15 cellular contexts compared by ENCODE assay signal in genomic region chr20:62872863-62873261, GRCh38. TPM values are rescaled to one million over a fixed set of nuclear protein-coding genes. Genes with fewer than 3 reads are reported as not detected.
DNase-seq lines count a peak whose midpoint lies in the region; ATAC-seq, FAIRE-seq and TF ChIP-seq lines count a peak whose summit lies in the region.
"Had no signal": no experiment of that assay in that cellular context is flagged by ENCODE, and none has a peak within 500 bp of the region (broad histone marks: within the 10 kb centered on the region; RNA-seq: fewer than 3 reads in every experiment).

No MANE protein-coding gene starts in this region.

- H2AFZ ChIP-seq in KMS-11 (ENCODE audit: low read depth) = no peak overlapping the region
- H2AFZ ChIP-seq in K562 (ENCODE audit: low read depth, low read length) = no peak overlapping the region
- H2AFZ ChIP-seq in osteoblast (ENCODE audit: low read length) = no peak overlapping the region

- intact Hi-C loops in K562 (cut with micrococcal nuclease) = loop anchor here (1.0 to 10.0 kb wide), 2 partner anchors 11 to 48 kb away; no protein-coding TSS in a partner anchor

- ATAC-seq in K562 = no peak
- ATAC-seq: PC-3 had no signal

- no peak for TF ChIP-seq EP300 in K562 (IDR thresholded peaks at IDR 0.05; ENCODE audit: low read length)

- 66% methylated on average over 6 of the region's 6 CpGs for WGBS in K562 (ENCODE audit: insufficient coverage, low coverage, missing lambda C conversion rate)

- BruUV-seq in K562 (replicated peaks; lab: Mats Ljungman, UMichigan) = no TSS peak

- peak overlapping the region in 5 of 11 experiments; percentile 12 to 75 (median 62); a peak in 6 of 22 replicates for H3K9ac ChIP-seq in BLaER1 treated with 17β-estradiol and CSF1 and Interleukin-3, amounts not matched to agents 10 nM and 100 nM
- H3K9ac ChIP-seq in KMS-11 (no peak overlapping the region), K562 (ENCODE audit: insufficient read depth in 1 of 2, low read depth in 2 of 2, low read length in 2 of 2) (no peak overlapping the region)

- POLR2A ChIA-PET in K562 (lab: Yijun Ruan, JAX) = interaction anchor here (0.6 to 1.9 kb wide), 3 partner anchors 11 to 353 kb away, joined by 3 to 10 read pairs (median 4); partner anchors contain the start of gene TCFL5

- CTCF ChIA-PET in K562 (lab: Yijun Ruan, JAX; ENCODE audit: low intra/inter-chr PET ratio) = interaction anchor here (0.7 kb wide), 1 partner anchor 135 kb away, joined by 3 read pairs; no protein-coding TSS in a partner anchor

- DNase-seq in K562 (ENCODE audit: extremely low read depth in 1 of 4, low spot score in 3 of 4) (no peak), osteoblast (ENCODE audit: insufficient read length, low spot score, missing footprints) (peak; percentile 26), HuH-7 (ENCODE audit: low spot score) (no peak), germinal center (ENCODE audit: low spot score) (no peak), NCI-H1105 treated with DMSO at 0.1 percent for 48 hours (lab: John Stamatoyannopoulos, UW) (no peak)
- DNase-seq: GDM1, HCEC 1CT, KG1, NCI-H1417 treated with DMSO at 0.1 percent for 48 hours, NCI-H187 treated with DMSO at 0.1 percent for 48 hours, NCI-H524 treated with DMSO at 0.1 percent for 48 hours, PC-3 had no signal

- TF ChIP-seq CTCF in KMS-11 (conservative IDR thresholded peaks at IDR 0.05; ENCODE audit: low read depth, low read length) (no peak), K562 (IDR thresholded peaks at IDR 0.05 in 2 of 3, conservative IDR thresholded peaks at IDR 0.05 in 1 of 3; ENCODE audit: insufficient read depth in 2 of 3, low read depth in 1 of 3, low read length in 3 of 3) (no peak), osteoblast (IDR thresholded peaks at IDR 0.05; ENCODE audit: extremely low read depth, low read depth, low read length) (no peak)

- no peak overlapping the region for H3K4me3 ChIP-seq in BLaER1 treated with 17β-estradiol and CSF1 and Interleukin-3, amounts not matched to agents 10 nM and 100 nM
- H3K4me3 ChIP-seq in KMS-11 (IDR thresholded peaks at IDR 0.05; ENCODE audit: insufficient read depth, low read depth, low read length) (no peak overlapping the region), K562 (no peak overlapping the region), osteoblast (ENCODE audit: insufficient read depth, low read length) (no peak overlapping the region)
- H3K4me3 ChIP-seq: SJSA1 had no signal

- in situ Hi-C loops in K562 (cut with MboI) = no loop called here

- TF ChIP-seq POLR2A in K562 (conservative IDR thresholded peaks at IDR 0.05) = no peak

- FAIRE-seq in K562 (lab: Jason Lieb, UNC) = no peak

- H4K20me1 ChIP-seq in BLaER1 treated with 17β-estradiol and CSF1 and Interleukin-3, amounts not matched to agents 10 nM and 100 nM = peaks cover 0 to 21% (median 11%) of the 10 kb centered on the region in 11 experiments; a peak in 11 of 22 replicates
- H4K20me1 ChIP-seq in KMS-11 (ENCODE audit: insufficient read depth) (no peaks in the 10 kb centered on the region), K562 (replicated peaks; ENCODE audit: control insufficient read depth, insufficient read depth, low read length) (no peaks in the 10 kb centered on the region), osteoblast (ENCODE audit: insufficient read depth, low read length) (no peaks in the 10 kb centered on the region)

- peaks cover 0 to 7% (median 0%) of the 10 kb centered on the region in 11 experiments; a peak in 3 of 22 replicates for H3K9me3 ChIP-seq in BLaER1 treated with 17β-estradiol and CSF1 and Interleukin-3, amounts not matched to agents 10 nM and 100 nM (replicated peaks in 1 of 11)
- H3K9me3 ChIP-seq in K562 (replicated peaks; ENCODE audit: control insufficient read depth, insufficient read depth, low read depth, low read length) (no peaks in the 10 kb centered on the region), osteoblast (ENCODE audit: low read depth, low read length) (no peaks in the 10 kb centered on the region)
- H3K9me3 ChIP-seq: SJSA1 had no signal

- H3K27ac ChIP-seq in BLaER1 treated with 17β-estradiol and CSF1 and Interleukin-3, amounts not matched to agents 10 nM and 100 nM = peak overlapping the region in 6 of 11 experiments; percentile 1 to 88 (median 60); a peak in 10 of 22 replicates
- peak overlapping the region; percentile 42; the same call in 1 of the 2 replicates for H3K27ac ChIP-seq in KMS-11
- no peak overlapping the region for H3K27ac ChIP-seq in K562 (ENCODE audit: extremely low read depth, low read depth, low read length)
- H3K27ac ChIP-seq in osteoblast (ENCODE audit: low read depth, low read length) = no peak overlapping the region
- H3K27ac ChIP-seq: SJSA1 had no signal

- no peaks in the 10 kb centered on the region for H3K36me3 ChIP-seq in BLaER1 treated with 17β-estradiol and CSF1 and Interleukin-3, amounts not matched to agents 10 nM and 100 nM
- H3K36me3 ChIP-seq in KMS-11 (ENCODE audit: insufficient read depth) = no peaks in the 10 kb centered on the region
- H3K36me3 ChIP-seq in K562 (ENCODE audit: control insufficient read depth, insufficient read depth, low read length) = no peaks in the 10 kb centered on the region
- H3K36me3 ChIP-seq in osteoblast (ENCODE audit: insufficient read depth, low read length) = no peaks in the 10 kb centered on the region
- H3K36me3 ChIP-seq: SJSA1 had no signal

- no peaks in the 10 kb centered on the region for H3K9me1 ChIP-seq in K562 (ENCODE audit: control insufficient read depth, insufficient read depth, low read length)

- no peaks in the 10 kb centered on the region for H3K27me3 ChIP-seq in BLaER1 treated with 17β-estradiol and CSF1 and Interleukin-3, amounts not matched to agents 10 nM and 100 nM
- H3K27me3 ChIP-seq in KMS-11 (ENCODE audit: insufficient read depth, low read depth) (no peaks in the 10 kb centered on the region; the same call in 1 of the 2 replicates), K562 (ENCODE audit: control insufficient read depth in 2 of 2, insufficient read depth in 2 of 2, low read length in 2 of 2) (no peaks in the 10 kb centered on the region), osteoblast (ENCODE audit: insufficient read depth, low read length) (no peaks in the 10 kb centered on the region)

- H3K4me1 ChIP-seq in BLaER1 treated with 17β-estradiol and CSF1 and Interleukin-3, amounts not matched to agents 10 nM and 100 nM = peaks cover 49 to 60% (median 55%) of the 10 kb centered on the region in 10 experiments
- peaks cover 19% of the 10 kb centered on the region for H3K4me1 ChIP-seq in KMS-11 (ENCODE audit: low read depth, poor library complexity, severe bottlenecking)
- H3K4me1 ChIP-seq in K562 (replicated peaks in 1 of 2; ENCODE audit: control insufficient read depth in 2 of 2, insufficient read depth in 2 of 2, low read length in 2 of 2) = peaks cover 21 to 40% of the 10 kb centered on the region in 2 experiments
- no peaks in the 10 kb centered on the region for H3K4me1 ChIP-seq in osteoblast (ENCODE audit: insufficient read depth, low read length)

- peak overlapping the region; percentile 46 to 94 (median 83) for H3K4me2 ChIP-seq in BLaER1 treated with 17β-estradiol and CSF1 and Interleukin-3, amounts not matched to agents 10 nM and 100 nM
- H3K4me2 ChIP-seq in KMS-11 (peak overlapping the region; percentile 67; the same call in 1 of the 2 replicates), K562 (ENCODE audit: insufficient read depth, low read length) (peak overlapping the region; percentile 60; the same call in 1 of the 2 replicates), osteoblast (ENCODE audit: insufficient read depth, low read length) (no peak overlapping the region)

- TF ChIP-seq RAD21 in K562 (CRISPR knock-in tag; conservative IDR thresholded peaks at IDR 0.05 in 1 of 2, IDR thresholded peaks at IDR 0.05 in 1 of 2) = no peak

- H3K79me2 ChIP-seq in KMS-11 (ENCODE audit: insufficient read depth, low read depth) = no peaks in the 10 kb centered on the region
- H3K79me2 ChIP-seq in K562 (ENCODE audit: control insufficient read depth, insufficient read depth, low read length) = no peaks in the 10 kb centered on the region
- no peaks in the 10 kb centered on the region for H3K79me2 ChIP-seq in osteoblast (ENCODE audit: insufficient read depth, low read length)

RNA-seq across cellular contexts. Expression of gene TCFL5, which starts 11.2 kb away (rescaled TPM):
- total RNA-seq in K562 (2011; cell fraction: chromatin; rRNA removed; ENCODE audit: low replicate concordance) = 13.1 and 14.9 TPM in 2 replicates
- 7.5 and 9.5 TPM in 2 replicates for total RNA-seq in K562 (2011; cell fraction: nucleolus; rRNA removed)
- total RNA-seq in K562 (2011; cell fraction: nucleoplasm; rRNA removed) = 8.6 and 8.8 TPM in 2 replicates
- total RNA-seq in K562 (2014; rRNA removed) (11.1 and 11.2 TPM in 2 replicates), K562 (2014; rRNA removed; fragmentation: Illumina TruSeq; extraction: Trizol) (7.4 and 7.9 TPM in 2 replicates), K562 (2015; rRNA removed; fragmentation: Illumina TruSeq; extraction: Trizol) (9.2 and 10.2 TPM in 2 replicates), K562 (2021) (11.1 and 12.6 TPM in 2 replicates), osteoblast (13.0 TPM in 2 replicates)
- polyA plus RNA-seq in K562 (2011; rRNA removed) (8.5 and 12.2 TPM in 2 replicates), K562 (2014; fragmentation: Illumina TruSeq; extraction: Trizol) (5.9 and 7.9 TPM in 2 replicates), K562 (2014; fragmentation: Nextera tagmentation; extraction: Ambion mirVana) (1 to 10 TPM in 1 of 2 experiments, under 1 TPM in 1; 1.00 to 1.1 TPM), K562 (2014; rRNA removed) (9.1 and 10.5 TPM in 2 replicates)
- polyA plus RNA-seq in K562 (2011; cell fraction: cytosol; rRNA removed) = 4.3 and 4.4 TPM in 2 replicates
- polyA plus RNA-seq in K562 (2011; cell fraction: nucleus; rRNA removed) = 8.0 and 8.3 TPM in 2 replicates
- 6.7 and 8.1 TPM in 2 replicates for polyA plus RNA-seq in K562 (2012)
- 6.6 and 6.8 TPM in 2 replicates for polyA minus RNA-seq in K562 (2011; rRNA and poly(A)+ RNA removed)
- 3.8 and 6.5 TPM in 2 replicates for polyA minus RNA-seq in K562 (2011; cell fraction: cytosol; rRNA and poly(A)+ RNA removed)
- 1.9 and 3.9 TPM in 2 replicates for polyA minus RNA-seq in K562 (2011; cell fraction: nucleus; rRNA and poly(A)+ RNA removed)

RNA-seq across cellular contexts. Expression of gene DIDO1, which starts 53.4 kb away (rescaled TPM):
- total RNA-seq in K562 (2011; cell fraction: chromatin; rRNA removed; ENCODE audit: low replicate concordance) = 117 and 149 TPM in 2 replicates
- total RNA-seq in K562 (2011; cell fraction: nucleolus; rRNA removed) = 70.2 and 72.0 TPM in 2 replicates
- total RNA-seq in K562 (2011; cell fraction: nucleoplasm; rRNA removed) = 82.5 and 92.1 TPM in 2 replicates
- 31.2 and 36.7 TPM in 2 replicates for total RNA-seq in K562 (2014; rRNA removed)
- 22.2 and 23.4 TPM in 2 replicates for total RNA-seq in K562 (2014; rRNA removed; fragmentation: Illumina TruSeq; extraction: Trizol)
- total RNA-seq in K562 (2015; rRNA removed; fragmentation: Illumina TruSeq; extraction: Trizol) = 26.8 and 27.1 TPM in 2 replicates
- 38.2 and 43.6 TPM in 2 replicates for total RNA-seq in K562 (2021)
- polyA plus RNA-seq in K562 (2011; rRNA removed) = 40.5 and 50.2 TPM in 2 replicates
- polyA plus RNA-seq in K562 (2011; cell fraction: cytosol; rRNA removed) = 31.2 and 58.5 TPM in 2 replicates
- polyA plus RNA-seq in K562 (2011; cell fraction: nucleus; rRNA removed) = 256 and 286 TPM in 2 replicates
- polyA plus RNA-seq in K562 (2012) = 23.7 and 36.2 TPM in 2 replicates
- polyA plus RNA-seq in K562 (2014; fragmentation: Illumina TruSeq; extraction: Trizol) = 37.4 and 37.9 TPM in 2 replicates
- polyA plus RNA-seq in K562 (2014; fragmentation: Nextera tagmentation; extraction: Ambion mirVana) = 1 to 10 TPM; 4.4 to 4.8 TPM
- polyA plus RNA-seq in K562 (2014; rRNA removed) = 44.3 and 46.8 TPM in 2 replicates
- 32.2 and 34.2 TPM in 2 replicates for polyA minus RNA-seq in K562 (2011; rRNA and poly(A)+ RNA removed)
- polyA minus RNA-seq in K562 (2011; cell fraction: cytosol; rRNA and poly(A)+ RNA removed) = 13.9 and 15.7 TPM in 2 replicates
- 35.7 and 49.3 TPM in 2 replicates for polyA minus RNA-seq in K562 (2011; cell fraction: nucleus; rRNA and poly(A)+ RNA removed)
- total RNA-seq in osteoblast = 44.8 and 46.3 TPM in 2 replicates

RNA-seq across cellular contexts. Expression of gene COL9A3, which starts 56.0 kb away (rescaled TPM):
- 2.5 and 7.3 TPM in 2 replicates for total RNA-seq in K562 (2011; cell fraction: chromatin; rRNA removed; ENCODE audit: low replicate concordance)
- 4.0 and 4.9 TPM in 2 replicates for total RNA-seq in K562 (2011; cell fraction: nucleolus; rRNA removed)
- total RNA-seq in K562 (2011; cell fraction: nucleoplasm; rRNA removed) = 2.8 and 4.0 TPM in 2 replicates
- total RNA-seq in K562 (2014; rRNA removed) (0.77 and 1.9 TPM in 2 replicates), K562 (2014; rRNA removed; fragmentation: Illumina TruSeq; extraction: Trizol) (0.18 and 0.51 TPM in 2 replicates), K562 (2015; rRNA removed; fragmentation: Illumina TruSeq; extraction: Trizol) (0.98 and 1.4 TPM in 2 replicates), K562 (2021) (1.3 and 1.7 TPM in 2 replicates), osteoblast (not detected in 2 replicates)
- polyA plus RNA-seq in K562 (2011; rRNA removed) (1.3 and 2.5 TPM in 2 replicates), K562 (2014; fragmentation: Illumina TruSeq; extraction: Trizol) (0.48 and 0.76 TPM in 2 replicates), K562 (2014; fragmentation: Nextera tagmentation; extraction: Ambion mirVana) (under 1 TPM in 1 of 2 experiments, not detected in 1; 0.14 TPM), K562 (2014; rRNA removed) (3.0 and 3.6 TPM in 2 replicates)
- 1.7 and 1.9 TPM in 2 replicates for polyA plus RNA-seq in K562 (2011; cell fraction: cytosol; rRNA removed)
- polyA plus RNA-seq in K562 (2011; cell fraction: nucleus; rRNA removed) = 12.1 and 20.8 TPM in 2 replicates
- 2.0 and 3.0 TPM in 2 replicates for polyA plus RNA-seq in K562 (2012)
- polyA minus RNA-seq in K562 (2011; rRNA and poly(A)+ RNA removed) = 0.35 and 0.87 TPM in 2 replicates
- polyA minus RNA-seq in K562 (2011; cell fraction: cytosol; rRNA and poly(A)+ RNA removed) = 1.3 TPM in 1 of 2 replicates, not detected in the other
- 1.2 and 2.3 TPM in 2 replicates for polyA minus RNA-seq in K562 (2011; cell fraction: nucleus; rRNA and poly(A)+ RNA removed)
- total RNA-seq: SJSA1 had no signal

Comparison
In these comparisons a context has a peak if more than half of its experiments do, and no peak if none do; other contexts are left out.
1. H3K27ac ChIP-seq: peak in BLaER1 treated with 17β-estradiol and CSF1 and Interleukin-3, amounts not matched to agents 10 nM and 100 nM (6 of 11) and KMS-11 (single experiment); none in K562 (single experiment) and osteoblast (single experiment).